Comparison of ENCODE assay signal across 1 cellular context in genomic region chr1:224542783-224543440, GRCh38.
A peak's percentile ranks its signal among the peaks of the same experiment; 100 is the strongest.
TF ChIP-seq lines count a peak whose summit lies in the region.

No MANE protein-coding gene starts in this region.

TF ChIP-seq in SK-N-SH, 30 proteins besides CTCF, POLR2A, EP300 and RAD21 (continued from another document):
- TF ChIP-seq USF1 (IDR thresholded peaks at IDR 0.05; ENCODE audit: borderline replicate concordance, low read depth): peak; percentile 42; the same call in 1 of the 2 replicates
- peak; percentile 96 for TF ChIP-seq TEAD4 (IDR thresholded peaks at IDR 0.05; ENCODE audit: borderline replicate concordance, insufficient read depth)
- TF ChIP-seq FOXJ3 (CRISPR knock-in tag; IDR thresholded peaks at IDR 0.05): no peak
- peak; percentile 28; the same call in 1 of the 2 replicates for TF ChIP-seq MAX (IDR thresholded peaks at IDR 0.05; ENCODE audit: low read depth)
- no peak for TF ChIP-seq RFX5 (IDR thresholded peaks at IDR 0.05; ENCODE audit: low read length)
- TF ChIP-seq NFIC (IDR thresholded peaks at IDR 0.05; ENCODE audit: borderline replicate concordance): peak; percentile 91
- TF ChIP-seq TAF1 (IDR thresholded peaks at IDR 0.05; ENCODE audit: borderline replicate concordance, low read depth, low read length): peak; percentile 31; the same call in 1 of the 2 replicates
